ENCODE assay signal across 8 cellular contexts in genomic region chr4:40924096-40924792, GRCh38.
DNase-seq lines count a peak whose midpoint lies in the region; ATAC-seq and TF ChIP-seq lines count a peak whose summit lies in the region.

No MANE protein-coding gene starts in this region.

- no peaks in the 10 kb centered on the region for H3K27me3 ChIP-seq in mammary epithelial cell (ENCODE audit: insufficient read depth, low read length)

- no peaks in the 10 kb centered on the region for H3K9me3 ChIP-seq in mammary epithelial cell (replicated peaks; ENCODE audit: insufficient read depth, low read length)

- H2AFZ ChIP-seq in mammary epithelial cell (ENCODE audit: low read depth, low read length) = peak overlapping the region; percentile 57

- 64% methylated on average over 11 of the region's 11 CpGs for WGBS in mammary epithelial cell (ENCODE audit: low coverage, missing lambda C conversion rate)

- H3K27ac ChIP-seq in mammary epithelial cell (ENCODE audit: insufficient read depth, low read depth, low read length) = no peak overlapping the region

- BruUV-seq in mammary epithelial cell (replicated peaks; lab: Mats Ljungman, UMichigan) = no TSS peak

- intact Hi-C loops in mammary epithelial cell (cut with micrococcal nuclease) = loop anchor here (1.0 kb wide), 2 partner anchors 15 to 187 kb away; no protein-coding TSS in a partner anchor

- ATAC-seq in HG02678 (IDR thresholded peaks at IDR 0.05; ENCODE audit: unreplicated experiment) = peak; percentile 79

- CTCF ChIA-PET in mammary epithelial cell (lab: Charles Lee; ENCODE audit: low non-redundant PET) = interaction anchor here (0.5 kb wide), 1 partner anchor 27 kb away, joined by 3 read pairs; no protein-coding TSS in a partner anchor

- H3K4me3 ChIP-seq in GM12864 (ENCODE audit: low read depth, low read length) = no peak overlapping the region
- H3K4me3 ChIP-seq in mammary epithelial cell (replicated peaks in 1 of 3; ENCODE audit: insufficient read depth in 1 of 3, low read depth in 2 of 3, low read length in 3 of 3) = no peak overlapping the region

- TF ChIP-seq CTCF in GM12864 (IDR thresholded peaks at IDR 0.05; ENCODE audit: low read depth, low read length, missing control alignments) = peak; percentile 95
- TF ChIP-seq CTCF in mammary epithelial cell (conservative IDR thresholded peaks at IDR 0.05 in 1 of 2, IDR thresholded peaks at IDR 0.05 in 1 of 2; ENCODE audit: extremely low read depth in 1 of 2, insufficient read depth in 1 of 2, low read depth in 1 of 2, low read length in 2 of 2) = peak; percentile 86 to 90

- in situ Hi-C loops in mammary epithelial cell (cut with MboI; ENCODE audit: low sequenced_read_pairs in 2 of 2) = loop anchor here (5.0 to 10.0 kb wide), 2 partner anchors 291 to 293 kb away; partner anchors contain the start of gene APBB2 (in 1 of the 2)

- no peak overlapping the region for H3K9ac ChIP-seq in mammary epithelial cell (ENCODE audit: insufficient read depth, low read length)

- no peak overlapping the region for H3K4me2 ChIP-seq in mammary epithelial cell (ENCODE audit: insufficient read depth, low read depth, low read length)

- H3K36me3 ChIP-seq in mammary epithelial cell (ENCODE audit: insufficient read depth, low read length) = no peaks in the 10 kb centered on the region

- no peaks in the 10 kb centered on the region for H3K79me2 ChIP-seq in mammary epithelial cell (ENCODE audit: insufficient read depth, low read length)

- H3K4me1 ChIP-seq in mammary epithelial cell (ENCODE audit: insufficient read depth, low read length) = no peaks in the 10 kb centered on the region

- DNase-seq in GM12864 (ENCODE audit: low read depth) = no peak
- DNase-seq in NCI-H2107 (lab: John Stamatoyannopoulos, UW) = peak; percentile 1
- DNase-seq in activated CD4-positive, CD25-positive, alpha-beta regulatory T cell (lab: John Stamatoyannopoulos, UW) = peak; percentile 28 to 74 (median 48)
- no peak for DNase-seq in mammary epithelial cell
- DNase-seq in kidney tubule cell (ENCODE audit: low spot score) = peak; percentile 60
- DNase-seq in stimulated activated CD4-positive, alpha-beta T cell treated with anti-CD3 and anti-CD28 coated beads, TNF-alpha, amount 100 ng/mL, for 24 hours (ENCODE audit: low read depth in 3 of 3) = peak; percentile 54 to 84 (median 61)
- no peak for DNase-seq in DMS153 treated with DMSO at 0.1 percent for 48 hours (lab: John Stamatoyannopoulos, UW; ENCODE audit: unreplicated experiment)

- dilution Hi-C loops in mammary epithelial cell (cut with HindIII; ENCODE audit: low sequenced_read_pairs) = no loop called here

- H4K20me1 ChIP-seq in mammary epithelial cell (ENCODE audit: insufficient read depth, low read length) = no peaks in the 10 kb centered on the region

Comparison
In these comparisons a context has a peak if more than half of its experiments do, and no peak if none do; other contexts are left out.
1. DNase-seq: peak in NCI-H2107 (single experiment), activated CD4-positive, CD25-positive, alpha-beta regulatory T cell (4 of 4), kidney tubule cell (single experiment) and stimulated activated CD4-positive, alpha-beta T cell treated with anti-CD3 and anti-CD28 coated beads, TNF-alpha, amount 100 ng/mL, for 24 hours (3 of 3); none in GM12864 (single experiment), mammary epithelial cell (single experiment) and DMS153 treated with DMSO at 0.1 percent for 48 hours (single experiment).